ENCODE assay signal across 1 cellular context in the genomic region with DNA sequence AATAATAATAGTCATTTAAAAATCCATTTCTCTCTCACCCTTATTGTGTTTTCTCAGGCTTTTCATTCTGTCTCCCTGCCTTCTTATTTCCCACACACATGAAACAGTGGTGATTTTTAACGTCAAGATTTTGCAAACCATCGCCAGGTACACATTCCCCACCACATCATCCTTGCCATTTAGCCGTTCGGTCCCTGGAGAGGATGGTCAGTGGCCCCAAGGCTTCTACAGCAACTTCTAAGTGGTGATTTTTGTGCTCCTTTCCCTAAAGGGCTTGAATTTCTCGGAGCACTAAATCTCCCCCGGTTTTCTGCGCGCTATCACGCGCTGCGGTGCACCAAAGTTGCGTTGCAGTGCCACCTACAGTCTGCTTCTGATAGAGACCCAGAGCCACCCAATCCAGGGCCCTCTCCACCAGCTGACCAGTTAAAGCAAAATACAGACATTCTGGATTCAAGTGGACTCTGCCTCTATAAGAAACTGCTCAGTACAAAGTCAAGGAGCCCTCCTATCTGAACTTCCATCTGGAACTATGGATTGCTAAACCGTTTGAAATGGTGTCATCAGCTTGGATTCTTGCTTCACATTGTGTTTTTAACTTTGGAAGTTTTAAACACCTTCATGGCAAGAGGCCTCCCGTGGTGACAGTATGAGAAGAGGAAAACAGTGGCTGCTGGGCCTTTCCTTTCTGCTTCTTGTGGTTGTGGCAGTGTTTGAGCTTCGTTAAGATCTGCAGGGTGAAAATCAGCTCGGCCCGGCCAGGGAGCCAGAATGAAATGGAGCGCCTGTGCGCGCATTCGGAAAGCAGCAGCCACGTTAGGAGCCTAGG.
TF ChIP-seq lines count a peak whose summit lies in the region.

No MANE protein-coding gene starts in this region.

TF ChIP-seq in HepG2, 621 proteins besides CTCF, POLR2A, EP300 and RAD21 (continued from another document and continues in another):
- TF ChIP-seq, protein P1, sequence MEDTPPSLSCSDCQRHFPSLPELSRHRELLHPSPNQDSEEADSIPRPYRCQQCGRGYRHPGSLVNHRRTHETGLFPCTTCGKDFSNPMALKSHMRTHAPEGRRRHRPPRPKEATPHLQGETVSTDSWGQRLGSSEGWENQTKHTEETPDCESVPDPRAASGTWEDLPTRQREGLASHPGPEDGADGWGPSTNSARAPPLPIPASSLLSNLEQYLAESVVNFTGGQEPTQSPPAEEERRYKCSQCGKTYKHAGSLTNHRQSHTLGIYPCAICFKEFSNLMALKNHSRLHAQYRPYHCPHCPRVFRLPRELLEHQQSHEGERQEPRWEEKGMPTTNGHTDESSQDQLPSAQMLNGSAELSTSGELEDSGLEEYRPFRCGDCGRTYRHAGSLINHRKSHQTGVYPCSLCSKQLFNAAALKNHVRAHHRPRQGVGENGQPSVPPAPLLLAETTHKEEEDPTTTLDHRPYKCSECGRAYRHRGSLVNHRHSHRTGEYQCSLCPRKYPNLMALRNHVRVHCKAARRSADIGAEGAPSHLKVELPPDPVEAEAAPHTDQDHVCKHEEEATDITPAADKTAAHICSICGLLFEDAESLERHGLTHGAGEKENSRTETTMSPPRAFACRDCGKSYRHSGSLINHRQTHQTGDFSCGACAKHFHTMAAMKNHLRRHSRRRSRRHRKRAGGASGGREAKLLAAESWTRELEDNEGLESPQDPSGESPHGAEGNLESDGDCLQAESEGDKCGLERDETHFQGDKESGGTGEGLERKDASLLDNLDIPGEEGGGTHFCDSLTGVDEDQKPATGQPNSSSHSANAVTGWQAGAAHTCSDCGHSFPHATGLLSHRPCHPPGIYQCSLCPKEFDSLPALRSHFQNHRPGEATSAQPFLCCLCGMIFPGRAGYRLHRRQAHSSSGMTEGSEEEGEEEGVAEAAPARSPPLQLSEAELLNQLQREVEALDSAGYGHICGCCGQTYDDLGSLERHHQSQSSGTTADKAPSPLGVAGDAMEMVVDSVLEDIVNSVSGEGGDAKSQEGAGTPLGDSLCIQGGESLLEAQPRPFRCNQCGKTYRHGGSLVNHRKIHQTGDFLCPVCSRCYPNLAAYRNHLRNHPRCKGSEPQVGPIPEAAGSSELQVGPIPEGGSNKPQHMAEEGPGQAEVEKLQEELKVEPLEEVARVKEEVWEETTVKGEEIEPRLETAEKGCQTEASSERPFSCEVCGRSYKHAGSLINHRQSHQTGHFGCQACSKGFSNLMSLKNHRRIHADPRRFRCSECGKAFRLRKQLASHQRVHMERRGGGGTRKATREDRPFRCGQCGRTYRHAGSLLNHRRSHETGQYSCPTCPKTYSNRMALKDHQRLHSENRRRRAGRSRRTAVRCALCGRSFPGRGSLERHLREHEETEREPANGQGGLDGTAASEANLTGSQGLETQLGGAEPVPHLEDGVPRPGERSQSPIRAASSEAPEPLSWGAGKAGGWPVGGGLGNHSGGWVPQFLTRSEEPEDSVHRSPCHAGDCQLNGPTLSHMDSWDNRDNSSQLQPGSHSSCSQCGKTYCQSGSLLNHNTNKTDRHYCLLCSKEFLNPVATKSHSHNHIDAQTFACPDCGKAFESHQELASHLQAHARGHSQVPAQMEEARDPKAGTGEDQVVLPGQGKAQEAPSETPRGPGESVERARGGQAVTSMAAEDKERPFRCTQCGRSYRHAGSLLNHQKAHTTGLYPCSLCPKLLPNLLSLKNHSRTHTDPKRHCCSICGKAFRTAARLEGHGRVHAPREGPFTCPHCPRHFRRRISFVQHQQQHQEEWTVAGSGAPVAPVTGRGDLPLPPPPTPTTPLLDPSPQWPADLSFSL (CRISPR knock-in tag; IDR thresholded peaks at IDR 0.05): no peak
- TF ChIP-seq HDAC6 (IDR thresholded peaks at IDR 0.05; ENCODE audit: low read depth, low read length): no peak
- TF ChIP-seq RFX3 (CRISPR knock-in tag; IDR thresholded peaks at IDR 0.05): peak; percentile 8; the same call in 1 of the 2 replicates
- TF ChIP-seq, protein P2, sequence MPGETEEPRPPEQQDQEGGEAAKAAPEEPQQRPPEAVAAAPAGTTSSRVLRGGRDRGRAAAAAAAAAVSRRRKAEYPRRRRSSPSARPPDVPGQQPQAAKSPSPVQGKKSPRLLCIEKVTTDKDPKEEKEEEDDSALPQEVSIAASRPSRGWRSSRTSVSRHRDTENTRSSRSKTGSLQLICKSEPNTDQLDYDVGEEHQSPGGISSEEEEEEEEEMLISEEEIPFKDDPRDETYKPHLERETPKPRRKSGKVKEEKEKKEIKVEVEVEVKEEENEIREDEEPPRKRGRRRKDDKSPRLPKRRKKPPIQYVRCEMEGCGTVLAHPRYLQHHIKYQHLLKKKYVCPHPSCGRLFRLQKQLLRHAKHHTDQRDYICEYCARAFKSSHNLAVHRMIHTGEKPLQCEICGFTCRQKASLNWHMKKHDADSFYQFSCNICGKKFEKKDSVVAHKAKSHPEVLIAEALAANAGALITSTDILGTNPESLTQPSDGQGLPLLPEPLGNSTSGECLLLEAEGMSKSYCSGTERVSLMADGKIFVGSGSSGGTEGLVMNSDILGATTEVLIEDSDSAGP (CRISPR knock-in tag; IDR thresholded peaks at IDR 0.05; ENCODE audit: borderline replicate concordance): no peak; the same call in 1 of the 2 replicates
- peak; percentile 48 for TF ChIP-seq TEAD3 (CRISPR knock-in tag; optimal IDR thresholded peaks at IDR 0.05; ENCODE audit: borderline replicate concordance)
- TF ChIP-seq, protein P3, sequence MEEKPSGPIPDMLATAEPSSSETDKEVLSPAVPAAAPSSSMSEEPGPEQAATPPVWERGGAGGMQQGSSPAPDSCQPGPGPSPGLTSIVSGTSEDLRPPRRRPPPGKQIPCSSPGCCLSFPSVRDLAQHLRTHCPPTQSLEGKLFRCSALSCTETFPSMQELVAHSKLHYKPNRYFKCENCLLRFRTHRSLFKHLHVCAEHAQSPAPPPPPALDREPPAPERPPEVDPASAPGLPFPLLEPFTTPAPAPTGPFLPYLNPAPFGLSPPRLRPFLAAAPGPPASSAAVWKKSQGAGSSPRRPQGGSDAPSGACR (CRISPR knock-in tag; IDR thresholded peaks at IDR 0.05): no peak
- TF ChIP-seq, protein P4, sequence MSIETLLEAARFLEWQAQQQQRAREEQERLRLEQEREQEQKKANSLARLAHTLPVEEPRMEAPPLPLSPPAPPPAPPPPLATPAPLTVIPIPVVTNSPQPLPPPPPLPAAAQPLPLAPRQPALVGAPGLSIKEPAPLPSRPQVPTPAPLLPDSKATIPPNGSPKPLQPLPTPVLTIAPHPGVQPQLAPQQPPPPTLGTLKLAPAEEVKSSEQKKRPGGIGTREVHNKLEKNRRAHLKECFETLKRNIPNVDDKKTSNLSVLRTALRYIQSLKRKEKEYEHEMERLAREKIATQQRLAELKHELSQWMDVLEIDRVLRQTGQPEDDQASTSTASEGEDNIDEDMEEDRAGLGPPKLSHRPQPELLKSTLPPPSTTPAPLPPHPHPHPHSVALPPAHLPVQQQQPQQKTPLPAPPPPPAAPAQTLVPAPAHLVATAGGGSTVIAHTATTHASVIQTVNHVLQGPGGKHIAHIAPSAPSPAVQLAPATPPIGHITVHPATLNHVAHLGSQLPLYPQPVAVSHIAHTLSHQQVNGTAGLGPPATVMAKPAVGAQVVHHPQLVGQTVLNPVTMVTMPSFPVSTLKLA (IDR thresholded peaks at IDR 0.05): no peak
- TF ChIP-seq, protein P5, sequence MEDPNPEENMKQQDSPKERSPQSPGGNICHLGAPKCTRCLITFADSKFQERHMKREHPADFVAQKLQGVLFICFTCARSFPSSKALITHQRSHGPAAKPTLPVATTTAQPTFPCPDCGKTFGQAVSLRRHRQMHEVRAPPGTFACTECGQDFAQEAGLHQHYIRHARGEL (CRISPR knock-in tag; IDR thresholded peaks at IDR 0.05): no peak
- peak; percentile 65; the same call in 1 of the 2 replicates for TF ChIP-seq KLF6 (CRISPR knock-in tag; IDR thresholded peaks at IDR 0.05)
- TF ChIP-seq HNRNPK (IDR thresholded peaks at IDR 0.05; ENCODE audit: low read depth, low read length, poor library complexity, severe bottlenecking): no peak
- no peak for TF ChIP-seq ZNF552 (CRISPR knock-in tag; IDR thresholded peaks at IDR 0.05; ENCODE audit: borderline replicate concordance)
- 0 out of 2 replicates have a peak, but pooled peaks have one; percentile 30 for TF ChIP-seq TOE1 (CRISPR knock-in tag; IDR thresholded peaks at IDR 0.05)
- no peak for TF ChIP-seq ARID2 (CRISPR knock-in tag; IDR thresholded peaks at IDR 0.05; ENCODE audit: borderline replicate concordance)
- TF ChIP-seq PCBP1 (IDR thresholded peaks at IDR 0.05; ENCODE audit: borderline replicate concordance, low read depth, low read length): no peak
- TF ChIP-seq ZNF292 (CRISPR knock-in tag; IDR thresholded peaks at IDR 0.05; ENCODE audit: borderline replicate concordance, low read depth): no peak
- TF ChIP-seq ZNF460 (CRISPR knock-in tag; IDR thresholded peaks at IDR 0.05; ENCODE audit: borderline replicate concordance): no peak
- TF ChIP-seq ZNF333 (CRISPR knock-in tag; IDR thresholded peaks at IDR 0.05; ENCODE audit: borderline replicate concordance): no peak
- TF ChIP-seq, protein P6, sequence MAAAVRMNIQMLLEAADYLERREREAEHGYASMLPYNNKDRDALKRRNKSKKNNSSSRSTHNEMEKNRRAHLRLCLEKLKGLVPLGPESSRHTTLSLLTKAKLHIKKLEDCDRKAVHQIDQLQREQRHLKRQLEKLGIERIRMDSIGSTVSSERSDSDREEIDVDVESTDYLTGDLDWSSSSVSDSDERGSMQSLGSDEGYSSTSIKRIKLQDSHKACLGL (CRISPR knock-in tag; IDR thresholded peaks at IDR 0.05): no peak
- 0 out of 2 replicates have a peak, but pooled peaks have one; percentile 20 for TF ChIP-seq FOSL2 (CRISPR knock-in tag; IDR thresholded peaks at IDR 0.05)
- TF ChIP-seq ZNF432 (CRISPR knock-in tag; IDR thresholded peaks at IDR 0.05; ENCODE audit: borderline replicate concordance): no peak
- no peak for TF ChIP-seq ZNF788 (CRISPR knock-in tag; IDR thresholded peaks at IDR 0.05; ENCODE audit: borderline replicate concordance)
- no peak for TF ChIP-seq ZNF510 (CRISPR knock-in tag; IDR thresholded peaks at IDR 0.05; ENCODE audit: low read depth)
- no peak for TF ChIP-seq HDAC2 (CRISPR knock-in tag; IDR thresholded peaks at IDR 0.05)
- TF ChIP-seq DNMT1 (CRISPR knock-in tag; IDR thresholded peaks at IDR 0.05): no peak
- no peak for TF ChIP-seq NFATC3 (CRISPR knock-in tag; IDR thresholded peaks at IDR 0.05)
- TF ChIP-seq, protein P7, sequence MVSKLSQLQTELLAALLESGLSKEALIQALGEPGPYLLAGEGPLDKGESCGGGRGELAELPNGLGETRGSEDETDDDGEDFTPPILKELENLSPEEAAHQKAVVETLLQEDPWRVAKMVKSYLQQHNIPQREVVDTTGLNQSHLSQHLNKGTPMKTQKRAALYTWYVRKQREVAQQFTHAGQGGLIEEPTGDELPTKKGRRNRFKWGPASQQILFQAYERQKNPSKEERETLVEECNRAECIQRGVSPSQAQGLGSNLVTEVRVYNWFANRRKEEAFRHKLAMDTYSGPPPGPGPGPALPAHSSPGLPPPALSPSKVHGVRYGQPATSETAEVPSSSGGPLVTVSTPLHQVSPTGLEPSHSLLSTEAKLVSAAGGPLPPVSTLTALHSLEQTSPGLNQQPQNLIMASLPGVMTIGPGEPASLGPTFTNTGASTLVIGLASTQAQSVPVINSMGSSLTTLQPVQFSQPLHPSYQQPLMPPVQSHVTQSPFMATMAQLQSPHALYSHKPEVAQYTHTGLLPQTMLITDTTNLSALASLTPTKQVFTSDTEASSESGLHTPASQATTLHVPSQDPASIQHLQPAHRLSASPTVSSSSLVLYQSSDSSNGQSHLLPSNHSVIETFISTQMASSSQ (IDR thresholded peaks at IDR 0.05; ENCODE audit: low read depth): no peak
- TF ChIP-seq, protein P7 (CRISPR knock-in tag; IDR thresholded peaks at IDR 0.05; ENCODE audit: borderline replicate concordance): no peak
- TF ChIP-seq NCOA1 (CRISPR knock-in tag; IDR thresholded peaks at IDR 0.05): no peak
- TF ChIP-seq JARID2 (CRISPR knock-in tag; IDR thresholded peaks at IDR 0.05; ENCODE audit: insufficient replicate concordance): peak; percentile 31
- TF ChIP-seq PITX1 (CRISPR knock-in tag; IDR thresholded peaks at IDR 0.05): peak; percentile 68; the same call in 1 of the 2 replicates
- TF ChIP-seq ADNP (CRISPR knock-in tag; IDR thresholded peaks at IDR 0.05): no peak
- TF ChIP-seq ARHGAP35 (CRISPR knock-in tag; IDR thresholded peaks at IDR 0.05; ENCODE audit: borderline replicate concordance): no peak
- no peak for TF ChIP-seq HNRNPLL (IDR thresholded peaks at IDR 0.05; ENCODE audit: low read depth, low read length, poor library complexity, severe bottlenecking)
- TF ChIP-seq ZBTB38 (CRISPR knock-in tag; IDR thresholded peaks at IDR 0.05): no peak
- TF ChIP-seq RBM22 (optimal IDR thresholded peaks at IDR 0.05; ENCODE audit: low read length): no peak
- TF ChIP-seq, protein P8, sequence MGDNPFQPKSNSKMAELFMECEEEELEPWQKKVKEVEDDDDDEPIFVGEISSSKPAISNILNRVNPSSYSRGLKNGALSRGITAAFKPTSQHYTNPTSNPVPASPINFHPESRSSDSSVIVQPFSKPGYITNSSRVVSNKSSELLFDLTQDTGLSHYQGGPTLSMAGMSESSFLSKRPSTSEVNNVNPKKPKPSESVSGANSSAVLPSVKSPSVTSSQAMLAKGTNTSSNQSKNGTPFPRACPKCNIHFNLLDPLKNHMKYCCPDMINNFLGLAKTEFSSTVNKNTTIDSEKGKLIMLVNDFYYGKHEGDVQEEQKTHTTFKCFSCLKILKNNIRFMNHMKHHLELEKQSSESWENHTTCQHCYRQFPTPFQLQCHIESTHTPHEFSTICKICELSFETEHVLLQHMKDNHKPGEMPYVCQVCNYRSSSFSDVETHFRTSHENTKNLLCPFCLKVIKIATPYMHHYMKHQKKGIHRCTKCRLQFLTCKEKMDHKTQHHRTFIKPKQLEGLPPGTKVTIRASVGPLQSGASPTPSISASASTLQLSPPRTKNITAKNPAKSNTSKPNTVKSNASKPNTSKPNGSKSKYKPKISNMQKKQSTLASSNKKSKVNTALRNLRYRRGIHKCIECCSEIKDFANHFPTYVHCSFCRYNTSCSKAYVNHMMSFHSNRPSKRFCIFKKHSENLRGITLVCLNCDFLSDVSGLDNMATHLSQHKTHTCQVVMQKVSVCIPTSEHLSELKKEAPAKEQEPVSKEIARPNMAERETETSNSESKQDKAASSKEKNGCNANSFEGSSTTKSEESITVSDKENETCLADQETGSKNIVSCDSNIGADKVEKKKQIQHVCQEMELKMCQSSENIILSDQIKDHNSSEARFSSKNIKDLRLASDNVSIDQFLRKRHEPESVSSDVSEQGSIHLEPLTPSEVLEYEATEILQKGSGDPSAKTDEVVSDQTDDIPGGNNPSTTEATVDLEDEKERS (CRISPR knock-in tag; IDR thresholded peaks at IDR 0.05): no peak
- TF ChIP-seq FOXA3 (CRISPR knock-in tag; IDR thresholded peaks at IDR 0.05): no peak
- TF ChIP-seq ARNTL (CRISPR knock-in tag; IDR thresholded peaks at IDR 0.05): no peak
- TF ChIP-seq, protein P9, sequence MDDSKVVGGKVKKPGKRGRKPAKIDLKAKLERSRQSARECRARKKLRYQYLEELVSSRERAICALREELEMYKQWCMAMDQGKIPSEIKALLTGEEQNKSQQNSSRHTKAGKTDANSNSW (CRISPR knock-in tag; IDR thresholded peaks at IDR 0.05; ENCODE audit: borderline replicate concordance): no peak
- TF ChIP-seq MZF1 (CRISPR knock-in tag; IDR thresholded peaks at IDR 0.05; ENCODE audit: borderline replicate concordance): no peak
